ENCODE assay signal across 8 cellular contexts in genomic region chr10:100562008-100562672, GRCh38. TPM values are rescaled to one million over a fixed set of nuclear protein-coding genes. Genes with fewer than 3 reads are reported as not detected.
DNase-seq lines count a peak whose midpoint lies in the region; ATAC-seq, FAIRE-seq and TF ChIP-seq lines count a peak whose summit lies in the region.

No MANE protein-coding gene starts in this region.

- peaks cover 37 to 38% of the 10 kb centered on the region in 2 experiments for H3K27me3 ChIP-seq in endothelial cell of umbilical vein (ENCODE audit: control insufficient read depth in 2 of 2, insufficient read depth in 2 of 2, low read length in 2 of 2)

- H3K36me3 ChIP-seq in endothelial cell of umbilical vein (ENCODE audit: control insufficient read depth in 2 of 2, extremely low read depth in 1 of 2, insufficient read depth in 2 of 2, low read length in 2 of 2): no peaks in the 10 kb centered on the region
- H3K36me3 ChIP-seq in mucosa of descending colon (ENCODE audit: low read depth): no peaks in the 10 kb centered on the region

- H3K4me2 ChIP-seq in endothelial cell of umbilical vein (ENCODE audit: insufficient read depth, low read length): no peak overlapping the region

- peak; percentile 99 for ATAC-seq in mucosa of descending colon

- no peak overlapping the region for H3K27ac ChIP-seq in endothelial cell of umbilical vein (ENCODE audit: insufficient read depth, low read depth, low read length)

- H3K4me1 ChIP-seq in endothelial cell of umbilical vein (ENCODE audit: control insufficient read depth, extremely low read depth, insufficient read depth, low read length) (peaks cover 2% of the 10 kb centered on the region), mucosa of descending colon (ENCODE audit: low read depth) (peaks cover 11% of the 10 kb centered on the region)

- H3K4me3 ChIP-seq in endothelial cell of umbilical vein (replicated peaks in 1 of 3; ENCODE audit: insufficient read depth in 1 of 3, low read depth in 1 of 3, low read length in 3 of 3) (no peak overlapping the region), mucosa of descending colon (no peak overlapping the region)

- no peak overlapping the region for H3K9ac ChIP-seq in endothelial cell of umbilical vein (replicated peaks; ENCODE audit: extremely low read depth, insufficient read depth, low read length)

- H3K79me2 ChIP-seq in endothelial cell of umbilical vein (ENCODE audit: control insufficient read depth, insufficient read depth, low read length): no peaks in the 10 kb centered on the region

- H2AFZ ChIP-seq in endothelial cell of umbilical vein (ENCODE audit: low read depth, low read length): no peak overlapping the region

- intact Hi-C loops in endothelial cell of umbilical vein (cut with micrococcal nuclease) (loop anchor here (1.0 to 5.0 kb wide), 5 partner anchors 165 to 452 kb away; no protein-coding TSS in a partner anchor), mucosa of descending colon (cut with DNase I, micrococcal nuclease) (loop anchor here (5.0 to 10.0 kb wide), 3 partner anchors 173 to 315 kb away; partner anchors contain the start of gene PAX2 (in 1 of the 2))

- dilution Hi-C loops in endothelial cell of umbilical vein (cut with MboI; ENCODE audit: extremely low pct_ligation_motif_present, low sequenced_read_pairs): no loop called here

- FAIRE-seq in H54 (lab: Jason Lieb, UNC): no peak
- no peak for FAIRE-seq in endothelial cell of umbilical vein (lab: Jason Lieb, UNC)

- no peaks in the 10 kb centered on the region for H4K20me1 ChIP-seq in endothelial cell of umbilical vein (replicated peaks; ENCODE audit: control insufficient read depth, extremely low read depth, insufficient read depth, low read length)

- TF ChIP-seq POLR2A in H54 (IDR thresholded peaks at IDR 0.05; ENCODE audit: low read depth, low read length) (no peak), endothelial cell of umbilical vein (IDR thresholded peaks at IDR 0.05; ENCODE audit: low read depth, low read length) (no peak)

- peak; percentile 89 to 91 for TF ChIP-seq CTCF in endothelial cell of umbilical vein (IDR thresholded peaks at IDR 0.05; ENCODE audit: extremely low read depth in 1 of 2, insufficient read depth in 1 of 2, low read depth in 1 of 2, low read length in 2 of 2)
- peak; percentile 97 for TF ChIP-seq CTCF in mucosa of descending colon (IDR thresholded peaks at IDR 0.05)

- DNase-seq in D341Med (ENCODE audit: low spot score) (peak; percentile 89), H54 (ENCODE audit: insufficient read length, low spot score) (peak; percentile 54), NCI-H1694 (lab: John Stamatoyannopoulos, UW) (peak; percentile 31), endothelial cell of umbilical vein (ENCODE audit: low read depth, low spot score) (peak; percentile 51), mucosa of descending colon (peak; percentile 75 to 86 (median 82)), NCI-H146 treated with DMSO at 0.1 percent for 48 hours (lab: John Stamatoyannopoulos, UW; ENCODE audit: unreplicated experiment) (no peak)
- DNase-seq in activated CD8-positive, alpha-beta memory T cell treated with anti-CD3 and anti-CD28 coated beads, Interleukin-2, amount 50 U/mL, for 1 hour (ENCODE audit: extremely low read depth): peak; percentile 31
- DNase-seq in stimulated activated CD8-positive, alpha-beta memory T cell treated with anti-CD3 and anti-CD28 coated beads, Interleukin-7, amount 100 ng/mL, for 1 hour (ENCODE audit: low read depth in 2 of 2): peak; percentile 41 to 44

- no peaks in the 10 kb centered on the region for H3K9me3 ChIP-seq in endothelial cell of umbilical vein (replicated peaks; ENCODE audit: control insufficient read depth, insufficient read depth, low read length)
- H3K9me3 ChIP-seq in mucosa of descending colon: no peaks in the 10 kb centered on the region

- POLR2A ChIA-PET in endothelial cell of umbilical vein (lab: Charles Lee): no interaction called here

- CTCF ChIA-PET in endothelial cell of umbilical vein (lab: Charles Lee): interaction anchor here (0.6 to 4.7 kb wide), 26 partner anchors 8 to 580 kb away, joined by 3 to 57 read pairs (median 6); partner anchors contain the start of gene HIF1AN

- no peaks in the 10 kb centered on the region for H3K9me1 ChIP-seq in endothelial cell of umbilical vein (replicated peaks; ENCODE audit: control insufficient read depth, extremely low read depth, insufficient read depth, low read length)

- no TSS peak for BruUV-seq in endothelial cell of umbilical vein (replicated peaks; lab: Mats Ljungman, UMichigan)

TF ChIP-seq in endothelial cell of umbilical vein, 7 proteins besides CTCF, POLR2A, EP300 and RAD21:
- TF ChIP-seq FOS (IDR thresholded peaks at IDR 0.05; ENCODE audit: borderline replicate concordance, insufficient read depth, low read length): no peak
- TF ChIP-seq MAX (IDR thresholded peaks at IDR 0.05; ENCODE audit: insufficient read depth, insufficient read length): peak; percentile 86
- no peak for TF ChIP-seq JUN (IDR thresholded peaks at IDR 0.05; ENCODE audit: borderline replicate concordance, insufficient read depth, insufficient read length, low read depth)
- TF ChIP-seq EZH2 (IDR thresholded peaks at IDR 0.05; ENCODE audit: borderline replicate concordance, low read depth, low read length, severe bottlenecking): peak; percentile 79
- TF ChIP-seq POLR2AphosphoS5 (IDR thresholded peaks at IDR 0.05; ENCODE audit: insufficient read depth, low read depth, low read length): no peak
- no peak for TF ChIP-seq GATA2 (IDR thresholded peaks at IDR 0.05; ENCODE audit: insufficient read depth, insufficient read length, low read depth, low read length)

RNA-seq across cellular contexts. Expression of gene HIF1AN, which starts 26.4 kb away (rescaled TPM):
- total RNA-seq in endothelial cell of umbilical vein: 33.8 and 34.0 TPM in 2 replicates
- 7.3 and 7.6 TPM in 2 replicates for polyA plus RNA-seq in endothelial cell of umbilical vein
- polyA plus RNA-seq in endothelial cell of umbilical vein (2011; cell fraction: cytosol; rRNA removed): 4.7 and 5.1 TPM in 2 replicates
- 14.5 and 16.5 TPM in 2 replicates for polyA plus RNA-seq in endothelial cell of umbilical vein (2011; cell fraction: nucleus; rRNA removed)
- 24.3 and 27.7 TPM in 2 replicates for polyA plus RNA-seq in endothelial cell of umbilical vein (2012)
- 25.2 and 28.4 TPM in 2 replicates for polyA minus RNA-seq in endothelial cell of umbilical vein
- 6.7 TPM for polyA minus RNA-seq in endothelial cell of umbilical vein (2011; cell fraction: cytosol; rRNA and poly(A)+ RNA removed)
- polyA minus RNA-seq in endothelial cell of umbilical vein (2011; cell fraction: nucleus; rRNA and poly(A)+ RNA removed): 11.5 and 21.9 TPM in 2 replicates
- 10 to 100 TPM; 34.0 to 50.6 (median 42.3) TPM for total RNA-seq in mucosa of descending colon

RNA-seq across cellular contexts. Expression of gene NDUFB8, which starts 32.5 kb away (rescaled TPM):
- 193 and 202 TPM in 2 replicates for total RNA-seq in endothelial cell of umbilical vein
- polyA plus RNA-seq in endothelial cell of umbilical vein: 516 and 526 TPM in 2 replicates
- 320 and 328 TPM in 2 replicates for polyA plus RNA-seq in endothelial cell of umbilical vein (2011; cell fraction: cytosol; rRNA removed)
- 118 and 126 TPM in 2 replicates for polyA plus RNA-seq in endothelial cell of umbilical vein (2011; cell fraction: nucleus; rRNA removed)
- 264 and 270 TPM in 2 replicates for polyA plus RNA-seq in endothelial cell of umbilical vein (2012)
- 170 and 194 TPM in 2 replicates for polyA minus RNA-seq in endothelial cell of umbilical vein
- polyA minus RNA-seq in endothelial cell of umbilical vein (2011; cell fraction: cytosol; rRNA and poly(A)+ RNA removed): 83.7 TPM
- 51.3 and 51.4 TPM in 2 replicates for polyA minus RNA-seq in endothelial cell of umbilical vein (2011; cell fraction: nucleus; rRNA and poly(A)+ RNA removed)
- total RNA-seq in mucosa of descending colon: 100 to 1,000 TPM; 169 to 222 (median 202) TPM

RNA-seq across cellular contexts. Expression of gene SEC31B, which starts 42.5 kb away (rescaled TPM):
- total RNA-seq in endothelial cell of umbilical vein (11.1 and 12.5 TPM in 2 replicates), mucosa of descending colon (10 to 100 TPM; 14.0 to 24.8 (median 21.6) TPM)
- 13.3 and 14.4 TPM in 2 replicates for polyA plus RNA-seq in endothelial cell of umbilical vein
- 1.2 and 2.7 TPM in 2 replicates for polyA plus RNA-seq in endothelial cell of umbilical vein (2011; cell fraction: cytosol; rRNA removed)
- polyA plus RNA-seq in endothelial cell of umbilical vein (2011; cell fraction: nucleus; rRNA removed): 152 and 174 TPM in 2 replicates
- 7.1 and 8.2 TPM in 2 replicates for polyA plus RNA-seq in endothelial cell of umbilical vein (2012)
- polyA minus RNA-seq in endothelial cell of umbilical vein: 16.6 TPM in 2 replicates
- polyA minus RNA-seq in endothelial cell of umbilical vein (2011; cell fraction: cytosol; rRNA and poly(A)+ RNA removed): 0.72 TPM
- 19.3 and 25.6 TPM in 2 replicates for polyA minus RNA-seq in endothelial cell of umbilical vein (2011; cell fraction: nucleus; rRNA and poly(A)+ RNA removed)
